21 cellular contexts compared by ENCODE assay signal in the genomic region with DNA sequence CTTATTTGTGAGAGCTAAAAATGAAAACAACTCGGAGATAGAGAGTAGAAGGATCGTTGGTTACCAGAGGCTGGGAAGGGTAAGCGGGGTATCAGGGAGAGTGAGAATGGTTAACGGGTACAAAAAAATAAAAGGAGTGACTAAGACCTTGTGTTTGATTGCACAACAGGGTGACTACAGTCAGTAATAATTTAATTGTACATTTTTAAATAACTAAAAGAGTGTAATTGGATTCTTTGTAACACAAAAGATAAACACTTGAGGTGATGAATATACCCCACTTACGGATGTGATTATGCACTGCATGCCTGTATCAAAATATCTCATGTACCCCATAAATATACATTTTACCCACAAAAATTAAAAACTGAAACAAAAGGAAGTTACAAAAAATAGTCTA. TPM values are rescaled to one million over a fixed set of nuclear protein-coding genes. Genes with fewer than 3 reads are reported as not detected.
A peak's percentile ranks its signal among the peaks of the same experiment; 100 is the strongest.
DNase-seq lines count a peak whose midpoint lies in the region; ATAC-seq, FAIRE-seq and TF ChIP-seq lines count a peak whose summit lies in the region.
"Had no signal": no experiment of that assay in that cellular context is flagged by ENCODE, and none has a peak within 500 bp of the region (broad histone marks: within the 10 kb centered on the region; RNA-seq: fewer than 3 reads in every experiment).

No MANE protein-coding gene starts in this region.

- H3K4me3 Mint-ChIP-seq in activated CD4-positive, alpha-beta memory T cell treated with anti-CD3 and anti-CD28 coated beads, Interleukin-2, amount 10 ng/mL, durations not matched to agents 7 days and 5 days: no peak overlapping the region
- H3K4me3 Mint-ChIP-seq: CD4-positive, CD25-positive, alpha-beta regulatory T cell had no signal

- in situ Hi-C loops in K562 (cut with MboI): no loop called here

- H3K79me2 ChIP-seq in K562 (ENCODE audit: control insufficient read depth, insufficient read depth, low read length): peaks cover 57% of the 10 kb centered on the region
- H3K79me2 ChIP-seq in OCI-LY7 (ENCODE audit: insufficient read depth, low read depth, low read length): peaks cover 32% of the 10 kb centered on the region; the same call in 1 of the 2 replicates

- no peak overlapping the region for H2AFZ ChIP-seq in K562 (ENCODE audit: low read depth, low read length)
- H2AFZ ChIP-seq in OCI-LY7 (ENCODE audit: low read length): no peak overlapping the region
- H2AFZ ChIP-seq: PC-9 had no signal

- H3K4me2 ChIP-seq in K562 (ENCODE audit: insufficient read depth, low read length): no peak overlapping the region
- H3K4me2 ChIP-seq in OCI-LY7 (ENCODE audit: low read length): no peak overlapping the region
- H3K4me2 ChIP-seq: KMS-11, PC-9 had no signal

- peaks cover 49% of the 10 kb centered on the region for H3K36me3 Mint-ChIP-seq in activated CD4-positive, alpha-beta memory T cell treated with anti-CD3 and anti-CD28 coated beads, Interleukin-2, amount 10 ng/mL, durations not matched to agents 7 days and 5 days (ENCODE audit: low read depth)

- BruUV-seq in K562 (replicated peaks; lab: Mats Ljungman, UMichigan) (no TSS peak), OCI-LY7 (replicated peaks; lab: Mats Ljungman, UMichigan) (no TSS peak)

- H4K20me1 ChIP-seq in K562 (replicated peaks; ENCODE audit: control insufficient read depth, insufficient read depth, low read length) (no peaks in the 10 kb centered on the region), OCI-LY7 (ENCODE audit: insufficient read depth, low read length) (no peaks in the 10 kb centered on the region)

- H3K9me1 ChIP-seq in K562 (ENCODE audit: control insufficient read depth, insufficient read depth, low read length): no peaks in the 10 kb centered on the region

- TF ChIP-seq EP300 in K562 (IDR thresholded peaks at IDR 0.05; ENCODE audit: low read length): no peak

- CTCF ChIA-PET in K562 (lab: Yijun Ruan, JAX; ENCODE audit: low intra/inter-chr PET ratio): no interaction called here
- CTCF ChIA-PET in activated CD4-positive, alpha-beta memory T cell treated with anti-CD3 and anti-CD28 coated beads, Interleukin-2, amount 10 ng/mL, durations not matched to agents 7 days and 5 days (lab: Charles Lee): no interaction called here
- CTCF ChIA-PET in OCI-LY7 (lab: Charles Lee; ENCODE audit: unreplicated experiment): no interaction called here

- POLR2A ChIA-PET in K562 (lab: Yijun Ruan, JAX): interaction anchor here (0.7 kb wide), 1 partner anchor 89 kb away, joined by 3 read pairs; no protein-coding TSS in a partner anchor
- POLR2A ChIA-PET in activated CD4-positive, alpha-beta memory T cell treated with anti-CD3 and anti-CD28 coated beads, Interleukin-2, amount 10 ng/mL, durations not matched to agents 7 days and 5 days (lab: Charles Lee): no interaction called here
- POLR2A ChIA-PET in OCI-LY7 (lab: Charles Lee): no interaction called here

- no peak for TF ChIP-seq RAD21 in K562 (CRISPR knock-in tag; conservative IDR thresholded peaks at IDR 0.05 in 1 of 2, IDR thresholded peaks at IDR 0.05 in 1 of 2)

- no peaks in the 10 kb centered on the region for H3K27me3 ChIP-seq in K562 (ENCODE audit: control insufficient read depth in 2 of 2, insufficient read depth in 2 of 2, low read length in 2 of 2)

- intact Hi-C loops in K562 (cut with micrococcal nuclease) (no loop called here), OCI-LY7 (cut with micrococcal nuclease; ENCODE audit: unreplicated experiment) (no loop called here)

- no peak overlapping the region for H3K4me3 ChIP-seq in K562
- H3K4me3 ChIP-seq in fibroblast of mammary gland (ENCODE audit: control insufficient read depth, low read depth, low read length): no peak overlapping the region
- H3K4me3 ChIP-seq in OCI-LY7 (ENCODE audit: low read depth, low read length, poor library complexity, severe bottlenecking): no peak overlapping the region
- H3K4me3 ChIP-seq: PC-9 had no signal

- ATAC-seq in K562 (no peak), GM19395 (IDR thresholded peaks at IDR 0.05; ENCODE audit: unreplicated experiment) (no peak)
- ATAC-seq: HCT116 had no signal

- H3K9me2 ChIP-seq in OCI-LY7 (ENCODE audit: insufficient read depth, low read length): no peaks in the 10 kb centered on the region

- TF ChIP-seq CTCF in K562 (IDR thresholded peaks at IDR 0.05 in 2 of 3, conservative IDR thresholded peaks at IDR 0.05 in 1 of 3; ENCODE audit: insufficient read depth in 2 of 3, low read depth in 1 of 3, low read length in 3 of 3) (no peak), fibroblast of mammary gland (conservative IDR thresholded peaks at IDR 0.05; ENCODE audit: control insufficient read depth, insufficient read depth, low read depth, low read length) (no peak), OCI-LY7 (conservative IDR thresholded peaks at IDR 0.05; ENCODE audit: low read length) (no peak)

- H3K36me3 ChIP-seq in K562 (ENCODE audit: control insufficient read depth, insufficient read depth, low read length): peaks cover 36% of the 10 kb centered on the region; the same call in 2 of the 3 replicates
- H3K36me3 ChIP-seq in OCI-LY7 (ENCODE audit: insufficient read depth, low read length): peaks cover 74% of the 10 kb centered on the region

- H3K4me1 Mint-ChIP-seq in activated CD4-positive, alpha-beta memory T cell treated with anti-CD3 and anti-CD28 coated beads, Interleukin-2, amount 10 ng/mL, durations not matched to agents 7 days and 5 days: peaks cover 16% of the 10 kb centered on the region

- H3K27ac Mint-ChIP-seq in activated CD4-positive, alpha-beta memory T cell treated with anti-CD3 and anti-CD28 coated beads, Interleukin-2, amount 10 ng/mL, durations not matched to agents 7 days and 5 days: no peak overlapping the region

- H3K9me3 Mint-ChIP-seq in activated CD4-positive, alpha-beta memory T cell treated with anti-CD3 and anti-CD28 coated beads, Interleukin-2, amount 10 ng/mL, durations not matched to agents 7 days and 5 days: peaks cover 22% of the 10 kb centered on the region

- peaks cover 15% of the 10 kb centered on the region for H3K9me3 ChIP-seq in K562 (replicated peaks; ENCODE audit: control insufficient read depth, insufficient read depth, low read depth, low read length)
- H3K9me3 ChIP-seq in OCI-LY7 (ENCODE audit: low read length): peaks cover 33% of the 10 kb centered on the region

- FAIRE-seq in K562 (lab: Jason Lieb, UNC): no peak

- TF ChIP-seq POLR2A in K562 (conservative IDR thresholded peaks at IDR 0.05): no peak

- DNase-seq in EH (ENCODE audit: low read depth) (peak; percentile 19), HCEC 1CT (peak; percentile 80), K562 (ENCODE audit: extremely low read depth in 1 of 4, low spot score in 3 of 4) (no peak), fibroblast of mammary gland (ENCODE audit: low read depth) (peak; percentile 44), OCI-LY7 (ENCODE audit: low spot score) (no peak)
- DNase-seq in activated CD4-positive, alpha-beta memory T cell treated with anti-CD3 and anti-CD28 coated beads, Interleukin-2, amount 10 ng/mL, durations not matched to agents 7 days and 5 days: no peak
- DNase-seq: CD4-positive, CD25-positive, alpha-beta regulatory T cell; COR-L47; DMS79; GOT3; NCI-H1048; NCI-H1417 treated with DMSO at 0.1 percent for 48 hours; NCI-H187; NCI-H226; NCI-H510A treated with DMSO at 0.1 percent for 48 hours; PC-9; RPMI8226; SHP77 had no signal

- H3K27ac ChIP-seq in K562 (ENCODE audit: extremely low read depth, low read depth, low read length): no peak overlapping the region
- H3K27ac ChIP-seq in OCI-LY7 (ENCODE audit: low read depth, low read length, poor library complexity, severe bottlenecking): no peak overlapping the region
- H3K27ac ChIP-seq: KMS-11, PC-9 had no signal

- H3K4me1 ChIP-seq in K562 (replicated peaks in 1 of 2; ENCODE audit: control insufficient read depth in 2 of 2, insufficient read depth in 2 of 2, low read length in 2 of 2): no peaks in the 10 kb centered on the region
- no peaks in the 10 kb centered on the region for H3K4me1 ChIP-seq in OCI-LY7 (ENCODE audit: insufficient read depth, low read length, poor library complexity, severe bottlenecking)

- no peak overlapping the region for H3K9ac ChIP-seq in K562 (ENCODE audit: insufficient read depth in 1 of 2, low read depth in 2 of 2, low read length in 2 of 2)
- H3K9ac ChIP-seq: KMS-11 had no signal

- no peaks in the 10 kb centered on the region for H3K27me3 Mint-ChIP-seq in activated CD4-positive, alpha-beta memory T cell treated with anti-CD3 and anti-CD28 coated beads, Interleukin-2, amount 10 ng/mL, durations not matched to agents 7 days and 5 days
- H3K27me3 Mint-ChIP-seq: CD4-positive, CD25-positive, alpha-beta regulatory T cell had no signal

- WGBS in K562 (ENCODE audit: insufficient coverage, low coverage, missing lambda C conversion rate): 95% methylated on average over 5 of the region's 5 CpGs

TF ChIP-seq in K562, 482 proteins besides CTCF, POLR2A, EP300 and RAD21 (continues in another document):
- TF ChIP-seq CREM (IDR thresholded peaks at IDR 0.05; ENCODE audit: low read depth) (no peak), CEBPG (CRISPR knock-in tag; IDR thresholded peaks at IDR 0.05) (no peak), CEBPG (tag; conservative IDR thresholded peaks at IDR 0.05 in 1 of 2, IDR thresholded peaks at IDR 0.05 in 1 of 2) (peak; percentile 26 to 33; a peak in 2 of 4 replicates)

RNA-seq across cellular contexts. Expression of gene FOXJ3, which starts 29.4 kb away (rescaled TPM):
- total RNA-seq in K562 (2011; cell fraction: chromatin; rRNA removed; ENCODE audit: low replicate concordance): 92.7 and 185 TPM in 2 replicates
- 21.8 and 39.1 TPM in 2 replicates for total RNA-seq in K562 (2011; cell fraction: nucleolus; rRNA removed)
- total RNA-seq in K562 (2011; cell fraction: nucleoplasm; rRNA removed): 57.1 and 84.1 TPM in 2 replicates
- total RNA-seq in K562 (2014; rRNA removed) (17.9 and 19.3 TPM in 2 replicates), K562 (2014; rRNA removed; fragmentation: Illumina TruSeq; extraction: Trizol) (23.4 and 27.8 TPM in 2 replicates), K562 (2015; rRNA removed; fragmentation: Illumina TruSeq; extraction: Trizol) (22.0 and 23.5 TPM in 2 replicates), K562 (2021) (35.3 and 35.4 TPM in 2 replicates), OCI-LY7 (2022) (43.1 and 49.7 TPM in 2 replicates)
- polyA plus RNA-seq in K562 (2011; rRNA removed) (30.5 and 60.5 TPM in 2 replicates), K562 (2014; fragmentation: Illumina TruSeq; extraction: Trizol) (27.7 and 34.6 TPM in 2 replicates), K562 (2014; fragmentation: Nextera tagmentation; extraction: Ambion mirVana) (10 to 100 TPM in 1 of 2 experiments, 1 to 10 TPM in 1; 8.7 to 13.1 TPM), K562 (2014; rRNA removed) (19.0 and 20.1 TPM in 2 replicates)
- polyA plus RNA-seq in K562 (2011; cell fraction: cytosol; rRNA removed): 29.6 and 38.3 TPM in 2 replicates
- polyA plus RNA-seq in K562 (2011; cell fraction: nucleus; rRNA removed): 57.9 and 59.2 TPM in 2 replicates
- 14.5 and 16.8 TPM in 2 replicates for polyA plus RNA-seq in K562 (2012)
- polyA minus RNA-seq in K562 (2011; rRNA and poly(A)+ RNA removed): 70.3 and 80.2 TPM in 2 replicates
- 24.8 and 25.2 TPM in 2 replicates for polyA minus RNA-seq in K562 (2011; cell fraction: cytosol; rRNA and poly(A)+ RNA removed)
- 28.0 and 65.0 TPM in 2 replicates for polyA minus RNA-seq in K562 (2011; cell fraction: nucleus; rRNA and poly(A)+ RNA removed)
- 10 to 100 TPM; 44.9 to 47.1 TPM for total RNA-seq in activated CD4-positive, alpha-beta memory T cell treated with anti-CD3 and anti-CD28 coated beads, Interleukin-2, amount 10 ng/mL, durations not matched to agents 7 days and 5 days
- total RNA-seq in OCI-LY7 (2014; rRNA removed; shearing (Covaris generic)): 27.6 and 34.8 TPM in 2 replicates

Comparison
In these comparisons a context has a peak if more than half of its experiments do, and no peak if none do; other contexts are left out.
1. DNase-seq: peak in EH (single experiment), HCEC 1CT (single experiment) and fibroblast of mammary gland (single experiment); none in K562 (0 of 4), activated CD4-positive, alpha-beta memory T cell treated with anti-CD3 and anti-CD28 coated beads, Interleukin-2, amount 10 ng/mL, durations not matched to agents 7 days and 5 days (single experiment) and OCI-LY7 (single experiment).